Comparison of ENCODE assay signal across 1 cellular context in genomic region chrX:103656623-103657022, GRCh38.
A peak's percentile ranks its signal among the peaks of the same experiment; 100 is the strongest.
TF ChIP-seq lines count a peak whose summit lies in the region.

No MANE protein-coding gene starts in this region.

TF ChIP-seq in HCT116, 20 proteins besides CTCF, POLR2A, EP300 and RAD21 (continued from another document):
- TF ChIP-seq REST (IDR thresholded peaks at IDR 0.05; ENCODE audit: low read depth) (no peak), SP1 (IDR thresholded peaks at IDR 0.05; ENCODE audit: low read depth) (peak; percentile 52), ZFX (IDR thresholded peaks at IDR 0.05) (no peak)
TF ChIP-seq in HCT116: peak in this region for 7.
